In genomic region chr1:47388548-47389238, GRCh38 we compare ENCODE assay signal across 8 cellular contexts. TPM values are rescaled to one million over a fixed set of nuclear protein-coding genes. Genes with fewer than 3 reads are reported as not detected.
DNase-seq lines count a peak whose midpoint lies in the region; ATAC-seq and TF ChIP-seq lines count a peak whose summit lies in the region.

No MANE protein-coding gene starts in this region.

- H3K27ac ChIP-seq in HL-60 (replicated peaks): no peak overlapping the region
- H3K27ac ChIP-seq in OCI-LY3 (ENCODE audit: low read length): no peak overlapping the region
- H3K27ac ChIP-seq in parathyroid adenoma: no peak overlapping the region

- H3K36me3 ChIP-seq in OCI-LY3 (replicated peaks; ENCODE audit: low read depth, low read length) (no peaks in the 10 kb centered on the region), parathyroid adenoma (ENCODE audit: control insufficient read depth, insufficient read depth, low read length) (no peaks in the 10 kb centered on the region)

- H3K9ac ChIP-seq in OCI-LY3 (ENCODE audit: low read length) (no peak overlapping the region), parathyroid adenoma (no peak overlapping the region)

- no peak overlapping the region for H3K27ac Mint-ChIP-seq in activated T-helper 1 cell treated with anti-CD3 and anti-CD28 coated beads, Interleukin-12 subunit alpha, Interleukin-12 subunit beta, Interleukin-2, Interleukin-4 antibody, amounts not matched to agents 30 ng/mL and 10 ng/mL and 1 ng/mL, durations not matched to agents 14 hours and 24 hours and 36 hours

- no peaks in the 10 kb centered on the region for H3K4me1 Mint-ChIP-seq in activated T-helper 1 cell treated with anti-CD3 and anti-CD28 coated beads, Interleukin-12 subunit alpha, Interleukin-12 subunit beta, Interleukin-2, Interleukin-4 antibody, amounts not matched to agents 30 ng/mL and 10 ng/mL and 1 ng/mL, durations not matched to agents 14 hours and 24 hours and 36 hours (ENCODE audit: low read depth)

- H2AFZ ChIP-seq in OCI-LY3 (ENCODE audit: low read depth, low read length): no peak overlapping the region
- no peak overlapping the region for H2AFZ ChIP-seq in parathyroid adenoma

- H3K9me3 Mint-ChIP-seq in activated T-helper 1 cell treated with anti-CD3 and anti-CD28 coated beads, Interleukin-12 subunit alpha, Interleukin-12 subunit beta, Interleukin-2, Interleukin-4 antibody, amounts not matched to agents 30 ng/mL and 10 ng/mL and 1 ng/mL, durations not matched to agents 14 hours and 24 hours and 36 hours: no peaks in the 10 kb centered on the region

- H3K9me3 ChIP-seq in OCI-LY3 (ENCODE audit: insufficient read depth, low read length) (no peaks in the 10 kb centered on the region), parathyroid adenoma (ENCODE audit: control insufficient read depth, low read length) (no peaks in the 10 kb centered on the region)

- H3K4me3 ChIP-seq in HL-60 (replicated peaks; ENCODE audit: insufficient read depth, low read length) (no peak overlapping the region), OCI-LY3 (ENCODE audit: low read length) (no peak overlapping the region), parathyroid adenoma (ENCODE audit: low read depth, low read length) (no peak overlapping the region)

- H3K4me1 ChIP-seq in OCI-LY3 (ENCODE audit: low read length) (peaks cover 3% of the 10 kb centered on the region; the same call in 1 of the 2 replicates), parathyroid adenoma (no peaks in the 10 kb centered on the region)

- H3K4me2 ChIP-seq in OCI-LY3 (ENCODE audit: low read length) (no peak overlapping the region), parathyroid adenoma (ENCODE audit: low read length) (no peak overlapping the region)

- H3K4me3 Mint-ChIP-seq in activated T-helper 1 cell treated with anti-CD3 and anti-CD28 coated beads, Interleukin-12 subunit alpha, Interleukin-12 subunit beta, Interleukin-2, Interleukin-4 antibody, amounts not matched to agents 30 ng/mL and 10 ng/mL and 1 ng/mL, durations not matched to agents 14 hours and 24 hours and 36 hours: no peak overlapping the region

- ATAC-seq in GM18519 (IDR thresholded peaks at IDR 0.05; ENCODE audit: low FRiP score, unreplicated experiment) (peak; percentile 45), HG02852 (IDR thresholded peaks at IDR 0.05; ENCODE audit: unreplicated experiment) (no peak)

- intact Hi-C loops in activated T-helper 1 cell treated with anti-CD3 and anti-CD28 coated beads, Interleukin-12 subunit alpha, Interleukin-12 subunit beta, Interleukin-2, Interleukin-4 antibody, amounts not matched to agents 30 ng/mL and 10 ng/mL and 1 ng/mL, durations not matched to agents 14 hours and 24 hours and 36 hours (cut with micrococcal nuclease): loop anchor here (1.0 kb wide), 3 partner anchors 36 to 338 kb away; no protein-coding TSS in a partner anchor

- DNase-seq in AG20443 (ENCODE audit: low spot score) (peak; percentile 89), HL-60 (ENCODE audit: low read depth in 1 of 2, low spot score in 1 of 2) (peak; percentile 16 to 61), glomerular endothelial cell (ENCODE audit: extremely low read depth, low read depth, low spot score) (peak; percentile 39)
- DNase-seq in activated T-helper 1 cell treated with anti-CD3 and anti-CD28 coated beads, Interleukin-12 subunit alpha, Interleukin-12 subunit beta, Interleukin-2, Interleukin-4 antibody, amounts not matched to agents 30 ng/mL and 10 ng/mL and 1 ng/mL, durations not matched to agents 14 hours and 24 hours and 36 hours (ENCODE audit: low spot score): peak; percentile 22

- no peaks in the 10 kb centered on the region for H3K79me2 ChIP-seq in OCI-LY3 (ENCODE audit: low read length)
- H3K79me2 ChIP-seq in parathyroid adenoma: no peaks in the 10 kb centered on the region

- H3K27me3 ChIP-seq in HL-60 (ENCODE audit: insufficient read depth, poor library complexity, severe bottlenecking) (no peaks in the 10 kb centered on the region), OCI-LY3 (ENCODE audit: low read depth, low read length) (no peaks in the 10 kb centered on the region), parathyroid adenoma (ENCODE audit: control insufficient read depth, insufficient read depth, low read length) (no peaks in the 10 kb centered on the region)

- no peaks in the 10 kb centered on the region for H4K20me1 ChIP-seq in OCI-LY3 (ENCODE audit: insufficient read depth, low read length)

- TF ChIP-seq CTCF in HL-60 (IDR thresholded peaks at IDR 0.05; ENCODE audit: insufficient read depth, low read length) (peak; percentile 87), OCI-LY3 (IDR thresholded peaks at IDR 0.05; ENCODE audit: low read depth, low read length) (peak; percentile 72), parathyroid adenoma (IDR thresholded peaks at IDR 0.05) (peak; percentile 61)

- H3K36me3 Mint-ChIP-seq in activated T-helper 1 cell treated with anti-CD3 and anti-CD28 coated beads, Interleukin-12 subunit alpha, Interleukin-12 subunit beta, Interleukin-2, Interleukin-4 antibody, amounts not matched to agents 30 ng/mL and 10 ng/mL and 1 ng/mL, durations not matched to agents 14 hours and 24 hours and 36 hours (ENCODE audit: low read depth): no peaks in the 10 kb centered on the region

- peaks cover 22% of the 10 kb centered on the region for H3K27me3 Mint-ChIP-seq in activated T-helper 1 cell treated with anti-CD3 and anti-CD28 coated beads, Interleukin-12 subunit alpha, Interleukin-12 subunit beta, Interleukin-2, Interleukin-4 antibody, amounts not matched to agents 30 ng/mL and 10 ng/mL and 1 ng/mL, durations not matched to agents 14 hours and 24 hours and 36 hours (ENCODE audit: insufficient read depth)

RNA-seq across cellular contexts. Expression of gene FOXE3, which starts 27.4 kb away (rescaled TPM):
- total RNA-seq in activated T-helper 1 cell treated with anti-CD3 and anti-CD28 coated beads, Interleukin-12 subunit alpha, Interleukin-12 subunit beta, Interleukin-2, Interleukin-4 antibody, amounts not matched to agents 30 ng/mL and 10 ng/mL and 1 ng/mL, durations not matched to agents 14 hours and 24 hours and 36 hours: not detected in 2 replicates
- total RNA-seq in glomerular endothelial cell: not detected in 2 replicates

RNA-seq across cellular contexts. Expression of gene FOXD2, which starts 49.2 kb away (rescaled TPM):
- total RNA-seq in activated T-helper 1 cell treated with anti-CD3 and anti-CD28 coated beads, Interleukin-12 subunit alpha, Interleukin-12 subunit beta, Interleukin-2, Interleukin-4 antibody, amounts not matched to agents 30 ng/mL and 10 ng/mL and 1 ng/mL, durations not matched to agents 14 hours and 24 hours and 36 hours: 0.17 and 0.21 TPM in 2 replicates
- 0.10 and 0.18 TPM in 2 replicates for total RNA-seq in glomerular endothelial cell

RNA-seq across cellular contexts. Expression of gene CMPK1, which starts 55.1 kb away (rescaled TPM):
- 98.2 and 100.0 TPM in 2 replicates for total RNA-seq in activated T-helper 1 cell treated with anti-CD3 and anti-CD28 coated beads, Interleukin-12 subunit alpha, Interleukin-12 subunit beta, Interleukin-2, Interleukin-4 antibody, amounts not matched to agents 30 ng/mL and 10 ng/mL and 1 ng/mL, durations not matched to agents 14 hours and 24 hours and 36 hours
- 82.2 and 88.1 TPM in 2 replicates for total RNA-seq in glomerular endothelial cell

Comparison
In these comparisons a context has a peak if more than half of its experiments do, and no peak if none do; other contexts are left out.
1. DNase-seq: peak in every context shown above with its lines; median percentile 89 in AG20443; 39 in glomerular endothelial cell; 38 in HL-60; 22 in activated T-helper 1 cell treated with anti-CD3 and anti-CD28 coated beads, Interleukin-12 subunit alpha, Interleukin-12 subunit beta, Interleukin-2, Interleukin-4 antibody, amounts not matched to agents 30 ng/mL and 10 ng/mL and 1 ng/mL, durations not matched to agents 14 hours and 24 hours and 36 hours.